In genomic region chr13:79346300-79346914, GRCh38 we compare ENCODE assay signal across 31 cellular contexts. TPM values are rescaled to one million over a fixed set of nuclear protein-coding genes. Genes with fewer than 3 reads are reported as not detected.
DNase-seq lines count a peak whose midpoint lies in the region; ATAC-seq and TF ChIP-seq lines count a peak whose summit lies in the region.
"Had no signal": no experiment of that assay in that cellular context is flagged by ENCODE, and none has a peak within 500 bp of the region (broad histone marks: within the 10 kb centered on the region; RNA-seq: fewer than 3 reads in every experiment).

No MANE protein-coding gene starts in this region.

- H3K4me1 ChIP-seq in Peyer's patch (no peaks in the 10 kb centered on the region), heart left ventricle (no peaks in the 10 kb centered on the region)
- H3K4me1 ChIP-seq: BLaER1 treated with 17β-estradiol and CSF1 and Interleukin-3, amounts not matched to agents 10 nM and 100 nM; esophagus squamous epithelium; foreskin keratinocyte; lower lobe of right lung; SJCRH30; upper lobe of left lung had no signal

- H3K4me3 Mint-ChIP-seq in CD4-positive, alpha-beta T cell = no peak overlapping the region
- peak overlapping the region; percentile 34 for H3K4me3 Mint-ChIP-seq in activated naive CD8-positive, alpha-beta T cell treated with anti-CD3 and anti-CD28 coated beads, Interleukin-2, amount 50 U/mL, for 24 hours
- H3K4me3 Mint-ChIP-seq in nephron progenitor cell = no peak overlapping the region
- H3K4me3 Mint-ChIP-seq: brain, natural killer cell had no signal

- TF ChIP-seq POLR2A in Peyer's patch (IDR thresholded peaks at IDR 0.05) (no peak), heart left ventricle (IDR thresholded peaks at IDR 0.05) (no peak)

- DNase-seq in CD4-positive, alpha-beta T cell = no peak
- peak; percentile 9 for DNase-seq in LHCN-M2 (ENCODE audit: low read depth)
- DNase-seq in activated naive CD8-positive, alpha-beta T cell treated with anti-CD3 and anti-CD28 coated beads, Interleukin-2, amount 50 U/mL, for 24 hours = peak; percentile 13
- no peak for DNase-seq in nephron progenitor cell
- DNase-seq in Peyer's patch = no peak
- DNase-seq in DMS79 treated with DMSO at 0.1 percent for 48 hours (lab: John Stamatoyannopoulos, UW) = no peak
- no peak for DNase-seq in activated gamma-delta T cell treated with Interleukin-2 at 50 U/mL for 16 hours
- DNase-seq in heart left ventricle = no peak
- DNase-seq: activated CD4-positive, alpha-beta T cell treated with anti-CD3 and anti-CD28 coated beads, Interleukin-2, amount 50 U/mL, for 4 hours; activated CD4-positive, CD25-positive, alpha-beta regulatory T cell; Calu3; cerebellar nuclear complex; DMS79; esophagus squamous epithelium; foreskin keratinocyte; GDM1; kidney glomerular epithelial cell; lower lobe of right lung; natural killer cell; NCI-H1105; NCI-H187; NCI-H2171; NCI-H82; occipital lobe; RPMI8226; SJCRH30; stimulated activated CD4-positive, alpha-beta T cell treated with anti-CD3 and anti-CD28 coated beads, Interleukin-4, amount 100 ng/mL, for 1 hour; T-helper 1 cell; upper lobe of left lung had no signal

- peaks cover 87% of the 10 kb centered on the region for H3K36me3 Mint-ChIP-seq in CD4-positive, alpha-beta T cell (ENCODE audit: low read depth)
- H3K36me3 Mint-ChIP-seq in activated naive CD8-positive, alpha-beta T cell treated with anti-CD3 and anti-CD28 coated beads, Interleukin-2, amount 50 U/mL, for 24 hours (ENCODE audit: low read depth) = peaks cover 52% of the 10 kb centered on the region
- peaks cover 44% of the 10 kb centered on the region for H3K36me3 Mint-ChIP-seq in nephron progenitor cell (ENCODE audit: low read depth)

- no peaks in the 10 kb centered on the region for H3K9me3 Mint-ChIP-seq in CD4-positive, alpha-beta T cell
- H3K9me3 Mint-ChIP-seq in activated naive CD8-positive, alpha-beta T cell treated with anti-CD3 and anti-CD28 coated beads, Interleukin-2, amount 50 U/mL, for 24 hours = no peaks in the 10 kb centered on the region
- H3K9me3 Mint-ChIP-seq in nephron progenitor cell = no peaks in the 10 kb centered on the region
- H3K9me3 Mint-ChIP-seq: brain, natural killer cell had no signal

- intact Hi-C loops in CD4-positive, alpha-beta T cell (cut with DNase I, micrococcal nuclease) = loop anchor here in 1 of 2 experiments (10.0 kb wide), 1 partner anchor 48 kb away; no protein-coding TSS in a partner anchor
- intact Hi-C loops in heart left ventricle (cut with DNase I) = no loop called here

- POLR2A ChIA-PET in CD4-positive, alpha-beta T cell (lab: Charles Lee) = interaction anchor here (0.6 kb wide), 1 partner anchor 26 kb away, joined by 3 read pairs; no protein-coding TSS in a partner anchor

- H3K27me3 Mint-ChIP-seq in CD4-positive, alpha-beta T cell = no peaks in the 10 kb centered on the region
- no peaks in the 10 kb centered on the region for H3K27me3 Mint-ChIP-seq in activated naive CD8-positive, alpha-beta T cell treated with anti-CD3 and anti-CD28 coated beads, Interleukin-2, amount 50 U/mL, for 24 hours
- H3K27me3 Mint-ChIP-seq in nephron progenitor cell (ENCODE audit: low read depth, poor library complexity) = no peaks in the 10 kb centered on the region
- H3K27me3 Mint-ChIP-seq: brain had no signal

- H3K4me1 Mint-ChIP-seq in CD4-positive, alpha-beta T cell (ENCODE audit: low read depth) = no peaks in the 10 kb centered on the region
- peaks cover 32% of the 10 kb centered on the region for H3K4me1 Mint-ChIP-seq in activated naive CD8-positive, alpha-beta T cell treated with anti-CD3 and anti-CD28 coated beads, Interleukin-2, amount 50 U/mL, for 24 hours
- H3K4me1 Mint-ChIP-seq in nephron progenitor cell = no peaks in the 10 kb centered on the region
- H3K4me1 Mint-ChIP-seq: brain had no signal

- H3K36me3 ChIP-seq in Peyer's patch (peaks cover 0 to 47% (median 0%) of the 10 kb centered on the region in 3 donors), heart left ventricle (peaks cover 0 to 93% (median 58%) of the 10 kb centered on the region in 9 donors)

- CTCF ChIA-PET in CD4-positive, alpha-beta T cell (lab: Charles Lee) = no interaction called here

- no peak overlapping the region for H3K4me3 ChIP-seq in Peyer's patch
- no peak overlapping the region for H3K4me3 ChIP-seq in heart left ventricle
- H3K4me3 ChIP-seq: BLaER1 treated with 17β-estradiol and CSF1 and Interleukin-3, amounts not matched to agents 10 nM and 100 nM; esophagus squamous epithelium; lower lobe of right lung; SJCRH30; upper lobe of left lung had no signal

- no peak for TF ChIP-seq CTCF in CD4-positive, alpha-beta T cell (IDR thresholded peaks at IDR 0.05)
- TF ChIP-seq CTCF in nephron progenitor cell (IDR thresholded peaks at IDR 0.05) (no peak), Peyer's patch (IDR thresholded peaks at IDR 0.05) (no peak), heart left ventricle (IDR thresholded peaks at IDR 0.05) (no peak)

- H3K9me3 ChIP-seq in CD4-positive, alpha-beta T cell (ENCODE audit: control insufficient read depth, low read length) = no peaks in the 10 kb centered on the region
- H3K9me3 ChIP-seq in Peyer's patch = no peaks in the 10 kb centered on the region
- H3K9me3 ChIP-seq in heart left ventricle = no peaks in the 10 kb centered on the region
- H3K9me3 ChIP-seq: BLaER1 treated with 17β-estradiol and CSF1 and Interleukin-3, amounts not matched to agents 10 nM and 100 nM; esophagus squamous epithelium; lower lobe of right lung; SJCRH30; upper lobe of left lung had no signal

- 90 to 98% (median 96%) methylated on average over 6 of the region's 6 CpGs for WGBS in heart left ventricle, 4 donors

- H3K27ac ChIP-seq in CD4-positive, alpha-beta T cell (ENCODE audit: low read depth, low read length) = no peak overlapping the region
- H3K27ac ChIP-seq in Peyer's patch (no peak overlapping the region), heart left ventricle (no peak overlapping the region)
- H3K27ac ChIP-seq: BLaER1 treated with 17β-estradiol and CSF1 and Interleukin-3, amounts not matched to agents 10 nM and 100 nM; esophagus squamous epithelium; foreskin keratinocyte; lower lobe of right lung; SJCRH30; upper lobe of left lung had no signal

- H3K27ac Mint-ChIP-seq in CD4-positive, alpha-beta T cell = peak overlapping the region; percentile 22
- H3K27ac Mint-ChIP-seq in activated naive CD8-positive, alpha-beta T cell treated with anti-CD3 and anti-CD28 coated beads, Interleukin-2, amount 50 U/mL, for 24 hours = peak overlapping the region; percentile 58
- H3K27ac Mint-ChIP-seq in nephron progenitor cell = peak overlapping the region; percentile 43
- H3K27ac Mint-ChIP-seq: brain had no signal

- no peaks in the 10 kb centered on the region for H3K27me3 ChIP-seq in CD4-positive, alpha-beta T cell (ENCODE audit: control insufficient read depth, insufficient read depth, low read length)
- no peaks in the 10 kb centered on the region for H3K27me3 ChIP-seq in Peyer's patch
- no peaks in the 10 kb centered on the region for H3K27me3 ChIP-seq in heart left ventricle
- H3K27me3 ChIP-seq: BLaER1 treated with 17β-estradiol and CSF1 and Interleukin-3, amounts not matched to agents 10 nM and 100 nM; esophagus squamous epithelium; foreskin keratinocyte; SJCRH30; upper lobe of left lung had no signal

- ATAC-seq in CD4-positive, alpha-beta T cell (ENCODE audit: poor library complexity) = no peak
- peak; percentile 73 for ATAC-seq in activated naive CD8-positive, alpha-beta T cell treated with anti-CD3 and anti-CD28 coated beads, Interleukin-2, amount 50 U/mL, for 24 hours
- no peak for ATAC-seq in heart left ventricle
- ATAC-seq: foreskin keratinocyte, lower lobe of right lung, natural killer cell had no signal

RNA-seq across cellular contexts. Expression of gene RBM26, which starts 59.6 kb away (rescaled TPM):
- 10 to 100 TPM; 67.3 to 68.0 TPM for total RNA-seq in CD4-positive, alpha-beta T cell
- total RNA-seq in LHCN-M2 (2014; rRNA removed) (30.1 and 33.1 TPM in 2 replicates), Peyer's patch (10 to 100 TPM; 34.8 to 96.6 (median 44.5) TPM), heart left ventricle (10 to 100 TPM; 16.9 to 28.4 (median 21.0) TPM)
- 10.1 TPM for polyA plus RNA-seq in LHCN-M2 (2012)
- polyA plus RNA-seq in heart left ventricle = 10 to 100 TPM; 11.5 to 16.6 TPM

Comparison
In these comparisons a context has a peak if more than half of its experiments do, and no peak if none do; other contexts are left out.
1. DNase-seq: peak in LHCN-M2 (single experiment) and activated naive CD8-positive, alpha-beta T cell treated with anti-CD3 and anti-CD28 coated beads, Interleukin-2, amount 50 U/mL, for 24 hours (single experiment); none in CD4-positive, alpha-beta T cell (0 of 10), nephron progenitor cell (single experiment), Peyer's patch (0 of 3), DMS79 treated with DMSO at 0.1 percent for 48 hours (single experiment), activated gamma-delta T cell treated with Interleukin-2 at 50 U/mL for 16 hours (single experiment) and heart left ventricle (0 of 5).
2. Peak in every context shown above with its lines, with median percentiles within 50 percentile points of each other: H3K27ac Mint-ChIP-seq.